Comparison of ENCODE assay signal across 1 cellular context in the genomic region with DNA sequence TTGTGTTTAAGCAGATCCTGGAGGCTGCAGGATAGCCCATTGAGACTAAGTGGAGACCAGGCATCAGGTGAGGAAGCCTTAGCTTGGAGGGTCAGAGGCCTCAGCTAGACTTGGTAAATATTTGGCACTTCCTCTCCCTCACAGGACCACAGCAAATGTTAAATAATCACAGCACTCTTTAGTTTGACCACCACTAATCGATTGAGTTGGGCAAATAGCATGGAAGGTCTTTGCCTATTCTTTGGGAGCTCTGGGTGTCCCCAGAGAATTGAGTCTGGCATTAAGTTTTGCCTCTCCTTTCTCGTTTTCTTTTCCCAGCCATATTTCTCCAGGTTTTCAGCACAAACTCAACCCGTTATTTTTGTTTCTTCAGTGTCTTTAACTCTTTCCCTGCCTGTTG.
TF ChIP-seq lines count a peak whose summit lies in the region.

No MANE protein-coding gene starts in this region.

TF ChIP-seq in HepG2, 621 proteins besides CTCF, POLR2A, EP300 and RAD21 (continued from another document and continues in another):
- TF ChIP-seq, protein P1, sequence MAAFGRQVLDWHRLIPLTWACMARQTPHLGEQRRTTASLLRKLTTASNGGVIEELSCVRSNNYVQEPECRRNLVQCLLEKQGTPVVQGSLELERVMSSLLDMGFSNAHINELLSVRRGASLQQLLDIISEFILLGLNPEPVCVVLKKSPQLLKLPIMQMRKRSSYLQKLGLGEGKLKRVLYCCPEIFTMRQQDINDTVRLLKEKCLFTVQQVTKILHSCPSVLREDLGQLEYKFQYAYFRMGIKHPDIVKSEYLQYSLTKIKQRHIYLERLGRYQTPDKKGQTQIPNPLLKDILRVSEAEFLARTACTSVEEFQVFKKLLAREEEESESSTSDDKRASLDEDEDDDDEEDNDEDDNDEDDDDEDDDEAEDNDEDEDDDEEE (CRISPR knock-in tag; IDR thresholded peaks at IDR 0.05) = no peak
- TF ChIP-seq NCOA5 (CRISPR knock-in tag; IDR thresholded peaks at IDR 0.05) (no peak), ZFP37 (CRISPR knock-in tag; IDR thresholded peaks at IDR 0.05; ENCODE audit: borderline replicate concordance) (no peak), ZNF530 (CRISPR knock-in tag; IDR thresholded peaks at IDR 0.05; ENCODE audit: low read depth) (no peak), ZSCAN30 (CRISPR knock-in tag; IDR thresholded peaks at IDR 0.05) (no peak), HOXA3 (CRISPR knock-in tag; IDR thresholded peaks at IDR 0.05) (peak; percentile 61), ZNF83 (CRISPR knock-in tag; IDR thresholded peaks at IDR 0.05; ENCODE audit: borderline replicate concordance) (no peak), PITX1 (CRISPR knock-in tag; IDR thresholded peaks at IDR 0.05) (peak; percentile 39; the same call in 1 of the 2 replicates), NR1H2 (CRISPR knock-in tag; IDR thresholded peaks at IDR 0.05; ENCODE audit: borderline replicate concordance, low read depth) (no peak), ZNF567 (CRISPR knock-in tag; IDR thresholded peaks at IDR 0.05; ENCODE audit: borderline replicate concordance) (no peak), ISL2 (CRISPR knock-in tag; IDR thresholded peaks at IDR 0.05) (peak; percentile 69; the same call in 1 of the 2 replicates), POGZ (CRISPR knock-in tag; IDR thresholded peaks at IDR 0.05) (peak; percentile 71; the same call in 1 of the 2 replicates), SOX6 (IDR thresholded peaks at IDR 0.05) (no peak), SOX6 (CRISPR knock-in tag; IDR thresholded peaks at IDR 0.05) (peak; percentile 84), FOXO1 (CRISPR knock-in tag; IDR thresholded peaks at IDR 0.05) (peak; percentile 42; the same call in 1 of the 2 replicates), ZNF879 (CRISPR knock-in tag; IDR thresholded peaks at IDR 0.05) (no peak), NFE2L1 (CRISPR knock-in tag; IDR thresholded peaks at IDR 0.05; ENCODE audit: borderline replicate concordance) (no peak), NONO (IDR thresholded peaks at IDR 0.05) (no peak), NONO (CRISPR knock-in tag; conservative IDR thresholded peaks at IDR 0.05) (0 out of 2 replicates have a peak, but pooled peaks have one; percentile 23), HOXA9 (CRISPR knock-in tag; IDR thresholded peaks at IDR 0.05; ENCODE audit: borderline replicate concordance) (no peak), PTBP1 (IDR thresholded peaks at IDR 0.05; ENCODE audit: low read depth, low read length, poor library complexity, severe bottlenecking) (no peak), FOXM1 (CRISPR knock-in tag; IDR thresholded peaks at IDR 0.05) (no peak), TBX2 (CRISPR knock-in tag; IDR thresholded peaks at IDR 0.05; ENCODE audit: borderline replicate concordance) (peak; percentile 54; the same call in 1 of the 2 replicates), TEAD3 (CRISPR knock-in tag; optimal IDR thresholded peaks at IDR 0.05; ENCODE audit: borderline replicate concordance) (peak; percentile 53), ZNF720 (CRISPR knock-in tag; IDR thresholded peaks at IDR 0.05) (no peak), ZNF160 (CRISPR knock-in tag; IDR thresholded peaks at IDR 0.05) (no peak), ARNTL (CRISPR knock-in tag; IDR thresholded peaks at IDR 0.05) (no peak), XRCC5 (optimal IDR thresholded peaks at IDR 0.05; ENCODE audit: low read length) (no peak), DR1 (CRISPR knock-in tag; IDR thresholded peaks at IDR 0.05) (no peak), HNF4A (CRISPR knock-in tag; IDR thresholded peaks at IDR 0.05) (peak; percentile 55; the same call in 1 of the 2 replicates), ZNF652 (CRISPR knock-in tag; IDR thresholded peaks at IDR 0.05; ENCODE audit: borderline replicate concordance, low read depth) (peak; percentile 80), SOX13 (IDR thresholded peaks at IDR 0.05) (0 out of 2 replicates have a peak, but pooled peaks have one; percentile 25), SOX13 (CRISPR knock-in tag; conservative IDR thresholded peaks at IDR 0.05 in 1 of 2, IDR thresholded peaks at IDR 0.05 in 1 of 2) (peak in 1 of 2 experiments; percentile 79; a peak in 2 of 4 replicates), NFATC3 (CRISPR knock-in tag; IDR thresholded peaks at IDR 0.05) (no peak), ETV5 (CRISPR knock-in tag; IDR thresholded peaks at IDR 0.05; ENCODE audit: borderline replicate concordance) (peak; percentile 77; the same call in 1 of the 2 replicates), RELA (CRISPR knock-in tag; IDR thresholded peaks at IDR 0.05) (no peak), PAX8 (CRISPR knock-in tag; IDR thresholded peaks at IDR 0.05; ENCODE audit: borderline replicate concordance) (no peak)
- TF ChIP-seq, protein P2, sequence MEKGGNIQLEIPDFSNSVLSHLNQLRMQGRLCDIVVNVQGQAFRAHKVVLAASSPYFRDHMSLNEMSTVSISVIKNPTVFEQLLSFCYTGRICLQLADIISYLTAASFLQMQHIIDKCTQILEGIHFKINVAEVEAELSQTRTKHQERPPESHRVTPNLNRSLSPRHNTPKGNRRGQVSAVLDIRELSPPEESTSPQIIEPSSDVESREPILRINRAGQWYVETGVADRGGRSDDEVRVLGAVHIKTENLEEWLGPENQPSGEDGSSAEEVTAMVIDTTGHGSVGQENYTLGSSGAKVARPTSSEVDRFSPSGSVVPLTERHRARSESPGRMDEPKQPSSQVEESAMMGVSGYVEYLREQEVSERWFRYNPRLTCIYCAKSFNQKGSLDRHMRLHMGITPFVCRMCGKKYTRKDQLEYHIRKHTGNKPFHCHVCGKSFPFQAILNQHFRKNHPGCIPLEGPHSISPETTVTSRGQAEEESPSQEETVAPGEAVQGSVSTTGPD (CRISPR knock-in tag; IDR thresholded peaks at IDR 0.05) = peak; percentile 75
- TF ChIP-seq, protein P3, sequence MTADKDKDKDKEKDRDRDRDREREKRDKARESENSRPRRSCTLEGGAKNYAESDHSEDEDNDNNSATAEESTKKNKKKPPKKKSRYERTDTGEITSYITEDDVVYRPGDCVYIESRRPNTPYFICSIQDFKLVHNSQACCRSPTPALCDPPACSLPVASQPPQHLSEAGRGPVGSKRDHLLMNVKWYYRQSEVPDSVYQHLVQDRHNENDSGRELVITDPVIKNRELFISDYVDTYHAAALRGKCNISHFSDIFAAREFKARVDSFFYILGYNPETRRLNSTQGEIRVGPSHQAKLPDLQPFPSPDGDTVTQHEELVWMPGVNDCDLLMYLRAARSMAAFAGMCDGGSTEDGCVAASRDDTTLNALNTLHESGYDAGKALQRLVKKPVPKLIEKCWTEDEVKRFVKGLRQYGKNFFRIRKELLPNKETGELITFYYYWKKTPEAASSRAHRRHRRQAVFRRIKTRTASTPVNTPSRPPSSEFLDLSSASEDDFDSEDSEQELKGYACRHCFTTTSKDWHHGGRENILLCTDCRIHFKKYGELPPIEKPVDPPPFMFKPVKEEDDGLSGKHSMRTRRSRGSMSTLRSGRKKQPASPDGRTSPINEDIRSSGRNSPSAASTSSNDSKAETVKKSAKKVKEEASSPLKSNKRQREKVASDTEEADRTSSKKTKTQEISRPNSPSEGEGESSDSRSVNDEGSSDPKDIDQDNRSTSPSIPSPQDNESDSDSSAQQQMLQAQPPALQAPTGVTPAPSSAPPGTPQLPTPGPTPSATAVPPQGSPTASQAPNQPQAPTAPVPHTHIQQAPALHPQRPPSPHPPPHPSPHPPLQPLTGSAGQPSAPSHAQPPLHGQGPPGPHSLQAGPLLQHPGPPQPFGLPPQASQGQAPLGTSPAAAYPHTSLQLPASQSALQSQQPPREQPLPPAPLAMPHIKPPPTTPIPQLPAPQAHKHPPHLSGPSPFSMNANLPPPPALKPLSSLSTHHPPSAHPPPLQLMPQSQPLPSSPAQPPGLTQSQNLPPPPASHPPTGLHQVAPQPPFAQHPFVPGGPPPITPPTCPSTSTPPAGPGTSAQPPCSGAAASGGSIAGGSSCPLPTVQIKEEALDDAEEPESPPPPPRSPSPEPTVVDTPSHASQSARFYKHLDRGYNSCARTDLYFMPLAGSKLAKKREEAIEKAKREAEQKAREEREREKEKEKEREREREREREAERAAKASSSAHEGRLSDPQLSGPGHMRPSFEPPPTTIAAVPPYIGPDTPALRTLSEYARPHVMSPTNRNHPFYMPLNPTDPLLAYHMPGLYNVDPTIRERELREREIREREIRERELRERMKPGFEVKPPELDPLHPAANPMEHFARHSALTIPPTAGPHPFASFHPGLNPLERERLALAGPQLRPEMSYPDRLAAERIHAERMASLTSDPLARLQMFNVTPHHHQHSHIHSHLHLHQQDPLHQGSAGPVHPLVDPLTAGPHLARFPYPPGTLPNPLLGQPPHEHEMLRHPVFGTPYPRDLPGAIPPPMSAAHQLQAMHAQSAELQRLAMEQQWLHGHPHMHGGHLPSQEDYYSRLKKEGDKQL (CRISPR knock-in tag; IDR thresholded peaks at IDR 0.05; ENCODE audit: low read depth) = no peak
- TF ChIP-seq, protein P4, sequence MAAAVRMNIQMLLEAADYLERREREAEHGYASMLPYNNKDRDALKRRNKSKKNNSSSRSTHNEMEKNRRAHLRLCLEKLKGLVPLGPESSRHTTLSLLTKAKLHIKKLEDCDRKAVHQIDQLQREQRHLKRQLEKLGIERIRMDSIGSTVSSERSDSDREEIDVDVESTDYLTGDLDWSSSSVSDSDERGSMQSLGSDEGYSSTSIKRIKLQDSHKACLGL (CRISPR knock-in tag; IDR thresholded peaks at IDR 0.05) = no peak
- TF ChIP-seq, protein P5, sequence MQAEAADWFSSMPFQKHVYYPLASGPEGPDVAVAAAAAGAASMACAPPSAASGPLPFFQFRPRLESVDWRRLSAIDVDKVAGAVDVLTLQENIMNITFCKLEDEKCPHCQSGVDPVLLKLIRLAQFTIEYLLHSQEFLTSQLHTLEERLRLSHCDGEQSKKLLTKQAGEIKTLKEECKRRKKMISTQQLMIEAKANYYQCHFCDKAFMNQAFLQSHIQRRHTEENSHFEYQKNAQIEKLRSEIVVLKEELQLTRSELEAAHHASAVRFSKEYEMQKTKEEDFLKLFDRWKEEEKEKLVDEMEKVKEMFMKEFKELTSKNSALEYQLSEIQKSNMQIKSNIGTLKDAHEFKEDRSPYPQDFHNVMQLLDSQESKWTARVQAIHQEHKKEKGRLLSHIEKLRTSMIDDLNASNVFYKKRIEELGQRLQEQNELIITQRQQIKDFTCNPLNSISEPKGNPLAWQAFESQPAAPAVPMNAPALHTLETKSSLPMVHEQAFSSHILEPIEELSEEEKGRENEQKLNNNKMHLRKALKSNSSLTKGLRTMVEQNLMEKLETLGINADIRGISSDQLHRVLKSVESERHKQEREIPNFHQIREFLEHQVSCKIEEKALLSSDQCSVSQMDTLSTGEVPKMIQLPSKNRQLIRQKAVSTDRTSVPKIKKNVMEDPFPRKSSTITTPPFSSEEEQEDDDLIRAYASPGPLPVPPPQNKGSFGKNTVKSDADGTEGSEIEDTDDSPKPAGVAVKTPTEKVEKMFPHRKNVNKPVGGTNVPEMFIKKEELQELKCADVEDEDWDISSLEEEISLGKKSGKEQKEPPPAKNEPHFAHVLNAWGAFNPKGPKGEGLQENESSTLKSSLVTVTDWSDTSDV (CRISPR knock-in tag; IDR thresholded peaks at IDR 0.05) = no peak
- TF ChIP-seq, protein P6, sequence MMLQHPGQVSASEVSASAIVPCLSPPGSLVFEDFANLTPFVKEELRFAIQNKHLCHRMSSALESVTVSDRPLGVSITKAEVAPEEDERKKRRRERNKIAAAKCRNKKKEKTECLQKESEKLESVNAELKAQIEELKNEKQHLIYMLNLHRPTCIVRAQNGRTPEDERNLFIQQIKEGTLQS (CRISPR knock-in tag; IDR thresholded peaks at IDR 0.05) = no peak
- TF ChIP-seq, protein P7, sequence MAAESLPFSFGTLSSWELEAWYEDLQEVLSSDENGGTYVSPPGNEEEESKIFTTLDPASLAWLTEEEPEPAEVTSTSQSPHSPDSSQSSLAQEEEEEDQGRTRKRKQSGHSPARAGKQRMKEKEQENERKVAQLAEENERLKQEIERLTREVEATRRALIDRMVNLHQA (CRISPR knock-in tag; IDR thresholded peaks at IDR 0.05) = no peak
- TF ChIP-seq, protein P8, sequence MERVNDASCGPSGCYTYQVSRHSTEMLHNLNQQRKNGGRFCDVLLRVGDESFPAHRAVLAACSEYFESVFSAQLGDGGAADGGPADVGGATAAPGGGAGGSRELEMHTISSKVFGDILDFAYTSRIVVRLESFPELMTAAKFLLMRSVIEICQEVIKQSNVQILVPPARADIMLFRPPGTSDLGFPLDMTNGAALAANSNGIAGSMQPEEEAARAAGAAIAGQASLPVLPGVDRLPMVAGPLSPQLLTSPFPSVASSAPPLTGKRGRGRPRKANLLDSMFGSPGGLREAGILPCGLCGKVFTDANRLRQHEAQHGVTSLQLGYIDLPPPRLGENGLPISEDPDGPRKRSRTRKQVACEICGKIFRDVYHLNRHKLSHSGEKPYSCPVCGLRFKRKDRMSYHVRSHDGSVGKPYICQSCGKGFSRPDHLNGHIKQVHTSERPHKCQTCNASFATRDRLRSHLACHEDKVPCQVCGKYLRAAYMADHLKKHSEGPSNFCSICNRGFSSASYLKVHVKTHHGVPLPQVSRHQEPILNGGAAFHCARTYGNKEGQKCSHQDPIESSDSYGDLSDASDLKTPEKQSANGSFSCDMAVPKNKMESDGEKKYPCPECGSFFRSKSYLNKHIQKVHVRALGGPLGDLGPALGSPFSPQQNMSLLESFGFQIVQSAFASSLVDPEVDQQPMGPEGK (CRISPR knock-in tag; IDR thresholded peaks at IDR 0.05) = peak; percentile 45; the same call in 1 of the 2 replicates
- TF ChIP-seq, protein P9, sequence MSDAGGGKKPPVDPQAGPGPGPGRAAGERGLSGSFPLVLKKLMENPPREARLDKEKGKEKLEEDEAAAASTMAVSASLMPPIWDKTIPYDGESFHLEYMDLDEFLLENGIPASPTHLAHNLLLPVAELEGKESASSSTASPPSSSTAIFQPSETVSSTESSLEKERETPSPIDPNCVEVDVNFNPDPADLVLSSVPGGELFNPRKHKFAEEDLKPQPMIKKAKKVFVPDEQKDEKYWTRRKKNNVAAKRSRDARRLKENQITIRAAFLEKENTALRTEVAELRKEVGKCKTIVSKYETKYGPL (CRISPR knock-in tag; IDR thresholded peaks at IDR 0.05) = no peak
- TF ChIP-seq, protein P10, sequence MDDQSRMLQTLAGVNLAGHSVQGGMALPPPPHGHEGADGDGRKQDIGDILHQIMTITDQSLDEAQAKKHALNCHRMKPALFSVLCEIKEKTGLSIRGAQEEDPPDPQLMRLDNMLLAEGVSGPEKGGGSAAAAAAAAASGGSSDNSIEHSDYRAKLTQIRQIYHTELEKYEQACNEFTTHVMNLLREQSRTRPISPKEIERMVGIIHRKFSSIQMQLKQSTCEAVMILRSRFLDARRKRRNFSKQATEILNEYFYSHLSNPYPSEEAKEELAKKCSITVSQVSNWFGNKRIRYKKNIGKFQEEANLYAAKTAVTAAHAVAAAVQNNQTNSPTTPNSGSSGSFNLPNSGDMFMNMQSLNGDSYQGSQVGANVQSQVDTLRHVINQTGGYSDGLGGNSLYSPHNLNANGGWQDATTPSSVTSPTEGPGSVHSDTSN (CRISPR knock-in tag; IDR thresholded peaks at IDR 0.05; ENCODE audit: borderline replicate concordance) = no peak
- TF ChIP-seq, protein P11, sequence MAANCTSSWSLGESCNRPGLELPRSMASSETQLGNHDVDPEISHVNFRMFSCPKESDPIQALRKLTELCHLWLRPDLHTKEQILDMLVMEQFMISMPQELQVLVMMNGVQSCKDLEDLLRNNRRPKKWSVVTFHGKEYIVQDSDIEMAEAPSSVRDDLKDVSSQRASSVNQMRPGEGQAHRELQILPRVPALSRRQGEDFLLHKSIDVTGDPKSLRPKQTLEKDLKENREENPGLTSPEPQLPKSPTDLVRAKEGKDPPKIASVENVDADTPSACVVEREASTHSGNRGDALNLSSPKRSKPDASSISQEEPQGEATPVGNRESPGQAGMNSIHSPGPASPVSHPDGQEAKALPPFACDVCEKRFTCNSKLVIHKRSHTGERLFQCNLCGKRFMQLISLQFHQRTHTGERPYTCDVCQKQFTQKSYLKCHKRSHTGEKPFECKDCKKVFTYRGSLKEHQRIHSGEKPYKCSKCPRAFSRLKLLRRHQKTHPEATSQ (CRISPR knock-in tag; IDR thresholded peaks at IDR 0.05; ENCODE audit: borderline replicate concordance) = no peak
